In the genomic region with DNA sequence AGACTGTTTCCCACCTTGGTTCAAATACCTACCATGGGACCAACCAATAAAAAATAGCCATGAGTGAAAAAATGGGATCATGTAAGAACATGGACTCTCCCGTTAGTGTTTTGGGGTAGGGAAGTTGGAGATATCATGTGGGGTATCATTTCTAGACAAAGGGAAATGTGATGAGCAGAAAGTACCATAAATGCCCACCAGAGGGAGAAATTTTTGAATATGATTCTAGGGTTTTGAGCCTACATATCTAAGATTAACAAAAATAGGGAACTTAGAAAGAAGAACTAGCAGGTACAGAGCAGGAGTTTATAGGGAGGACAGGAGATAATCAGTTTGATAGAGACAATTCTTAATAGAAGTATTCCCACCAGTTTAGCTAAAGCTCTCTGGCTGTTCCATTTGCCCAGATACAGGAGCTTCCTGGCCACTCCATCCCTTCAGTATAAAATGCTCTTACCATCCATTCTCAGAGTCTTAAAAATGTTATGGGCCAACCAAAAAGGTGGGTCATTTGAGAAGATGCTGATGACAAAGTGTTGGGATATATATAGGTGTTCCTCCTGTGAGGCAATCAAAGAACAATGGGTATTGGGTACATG, we compare ENCODE assay signal across 8 cellular contexts. TPM values are rescaled to one million over a fixed set of nuclear protein-coding genes. Genes with fewer than 3 reads are reported as not detected.
DNase-seq lines count a peak whose midpoint lies in the region; ATAC-seq and TF ChIP-seq lines count a peak whose summit lies in the region.

No MANE protein-coding gene starts in this region.

- H3K36me3 ChIP-seq in BJ (ENCODE audit: control insufficient read depth, insufficient read depth, low read length): no peaks in the 10 kb centered on the region
- no peaks in the 10 kb centered on the region for H3K36me3 ChIP-seq in SK-N-MC (ENCODE audit: insufficient read depth, low read length)

- no peak for ATAC-seq in HG03045 (IDR thresholded peaks at IDR 0.05; ENCODE audit: unreplicated experiment)

- H3K4me3 ChIP-seq in BJ (ENCODE audit: low read depth, low read length) (no peak overlapping the region), HFF-Myc (replicated peaks; ENCODE audit: low read depth, low read length) (no peak overlapping the region), SK-N-MC (no peak overlapping the region)

- CTCF ChIA-PET in BJ (lab: Yijun Ruan, JAX): interaction anchor here (0.9 to 2.6 kb wide), 17 partner anchors 10 to 397 kb away, joined by 3 to 27 read pairs (median 5); no protein-coding TSS in a partner anchor

- DNase-seq in BJ (ENCODE audit: low read depth) (no peak), HFF-Myc (ENCODE audit: extremely low read depth, low read depth) (peak; percentile 15), SK-N-MC (ENCODE audit: low read depth, low spot score) (peak; percentile 34), glomerular visceral epithelial cell (ENCODE audit: extremely low spot score) (peak; percentile 38), NK-92 (lab: John Stamatoyannopoulos, UW; ENCODE audit: unreplicated experiment) (no peak)
- no peak for DNase-seq in effector CD4-positive, alpha-beta T cell
- no peak for DNase-seq in activated CD4-positive, alpha-beta T cell treated with anti-CD3 and anti-CD28 coated beads, Interleukin-2, amount 50 U/mL, for 4 hours

- POLR2A ChIA-PET in BJ (lab: Charles Lee): no interaction called here

- peaks cover 4% of the 10 kb centered on the region for H3K27me3 ChIP-seq in BJ (ENCODE audit: control insufficient read depth, insufficient read depth, low read length)

- no peak overlapping the region for H3K9ac ChIP-seq in SK-N-MC (ENCODE audit: insufficient read length)

- peak; percentile 65 for TF ChIP-seq CTCF in BJ (IDR thresholded peaks at IDR 0.05; ENCODE audit: insufficient read depth, low read depth, low read length)
- TF ChIP-seq CTCF in HFF-Myc (IDR thresholded peaks at IDR 0.05; ENCODE audit: low read depth, low read length, missing control alignments): peak; percentile 42

- H3K9me3 ChIP-seq in SK-N-MC (ENCODE audit: low read depth, low read length): no peaks in the 10 kb centered on the region

- H3K27ac ChIP-seq in SK-N-MC: no peak overlapping the region

RNA-seq across cellular contexts. Expression of gene CPOX, which starts 3.6 kb away (rescaled TPM):
- 11.1 and 13.8 TPM in 2 replicates for polyA plus RNA-seq in BJ (2011; rRNA removed)
- 6.7 and 7.8 TPM in 2 replicates for polyA minus RNA-seq in BJ (2011; rRNA and poly(A)+ RNA removed)

Comparison
In these comparisons a context has a peak if more than half of its experiments do, and no peak if none do; other contexts are left out.
1. DNase-seq: peak in HFF-Myc (single experiment), SK-N-MC (single experiment) and glomerular visceral epithelial cell (single experiment); none in BJ (single experiment), effector CD4-positive, alpha-beta T cell (single experiment), activated CD4-positive, alpha-beta T cell treated with anti-CD3 and anti-CD28 coated beads, Interleukin-2, amount 50 U/mL, for 4 hours (0 of 2) and NK-92 (single experiment).